ENCODE assay signal across 29 cellular contexts in the genomic region with DNA sequence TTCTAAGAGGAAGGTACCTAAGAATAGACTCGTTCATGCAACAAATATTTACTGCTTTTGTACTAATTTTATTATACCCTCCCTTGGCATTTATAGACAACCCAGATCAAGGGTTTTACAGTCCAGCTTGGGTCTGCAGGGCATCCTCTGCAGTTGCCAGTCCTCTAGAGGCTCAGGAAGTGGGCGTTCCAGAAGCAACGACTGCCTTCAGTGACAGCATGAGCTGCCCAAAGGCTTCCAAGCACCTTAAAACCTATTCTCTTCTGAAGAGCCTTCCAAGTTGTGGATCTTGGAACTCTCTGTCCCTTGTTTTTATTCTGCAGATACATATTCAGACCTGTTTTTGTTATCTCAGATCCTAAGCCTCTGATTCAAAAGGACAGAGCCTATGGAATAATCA.
"Had no signal": no experiment of that assay in that cellular context is flagged by ENCODE, and none has a peak within 500 bp of the region (broad histone marks: within the 10 kb centered on the region; RNA-seq: fewer than 3 reads in every experiment).

No MANE protein-coding gene starts in this region.

- H3K27ac ChIP-seq: ascending aorta, brain microvascular endothelial cell, coronary artery, dorsolateral prefrontal cortex, esophagus muscularis mucosa, foreskin keratinocyte, gastrocnemius medialis, heart left ventricle, VCaP had no signal

- ATAC-seq: activated naive CD4-positive, alpha-beta T cell treated with anti-CD3 and anti-CD28 coated beads, Interleukin-2, amount 50 U/mL, for 72 hours; activated T-cell treated with anti-CD3 and anti-CD28 coated beads, Interleukin-2, amount 50 U/mL, for 72 hours; effector memory CD8-positive, alpha-beta T cell; foreskin keratinocyte; gastrocnemius medialis; heart left ventricle; WTC11 had no signal

- DNase-seq: activated CD4-positive, alpha-beta memory T cell treated with anti-CD3 and anti-CD28 coated beads, Interleukin-2, amount 10 ng/mL, durations not matched to agents 7 days and 5 days; activated CD4-positive, alpha-beta T cell treated with anti-CD3 and anti-CD28 coated beads for 1 hour; activated CD4-positive, alpha-beta T cell treated with anti-CD3 and anti-CD28 coated beads for 4 hours; activated CD4-positive, alpha-beta T cell treated with anti-CD3 and anti-CD28 coated beads, Interleukin-2, amount 10 ng/mL, durations not matched to agents 7 days and 5 days; activated CD4-positive, alpha-beta T cell treated with anti-CD3 and anti-CD28 coated beads, Interleukin-2, amount 50 U/mL, for 4 hours; activated CD8-positive, alpha-beta memory T cell treated with anti-CD3 and anti-CD28 coated beads, Interleukin-2, amount 50 U/mL, for 48 hours; activated gamma-delta T cell; activated naive CD4-positive, alpha-beta T cell; activated naive CD4-positive, alpha-beta T cell treated with anti-CD3 and anti-CD28 coated beads, Interleukin-2, amount 10 ng/mL, durations not matched to agents 7 days and 5 days; activated naive CD8-positive, alpha-beta T cell treated with anti-CD3 and anti-CD28 coated beads, Interleukin-2, amount 10 ng/mL, durations not matched to agents 7 days and 5 days; activated T-cell treated with anti-CD3 and anti-CD28 coated beads for 4 hours; activated T-cell treated with anti-CD3 and anti-CD28 coated beads, Interleukin-2, amount 50 U/mL, for 24 hours; activated T-cell treated with anti-CD3 and anti-CD28 coated beads, Interleukin-2, amount 50 U/mL, for 72 hours; brain microvascular endothelial cell; dorsolateral prefrontal cortex; effector CD4-positive, alpha-beta T cell; effector memory CD8-positive, alpha-beta T cell; erythroblast; foreskin keratinocyte; gastrocnemius medialis; glutamatergic neuron; heart left ventricle; T1000 had no signal

- H3K9me3 ChIP-seq: ascending aorta, esophagus muscularis mucosa, gastrocnemius medialis, heart left ventricle had no signal

- H3K4me3 ChIP-seq: ascending aorta, coronary artery, dorsolateral prefrontal cortex, esophagus muscularis mucosa, gastrocnemius medialis, heart left ventricle had no signal

- H3K4me1 ChIP-seq: ascending aorta, esophagus muscularis mucosa, gastrocnemius medialis, heart left ventricle had no signal

- H3K36me3 ChIP-seq: ascending aorta, brain microvascular endothelial cell, esophagus muscularis mucosa, gastrocnemius medialis, heart left ventricle had no signal

- H3K27me3 ChIP-seq: ascending aorta, brain microvascular endothelial cell, dorsolateral prefrontal cortex, esophagus muscularis mucosa, foreskin keratinocyte, gastrocnemius medialis, heart left ventricle had no signal
